ENCODE assay signal across 8 cellular contexts in the genomic region with DNA sequence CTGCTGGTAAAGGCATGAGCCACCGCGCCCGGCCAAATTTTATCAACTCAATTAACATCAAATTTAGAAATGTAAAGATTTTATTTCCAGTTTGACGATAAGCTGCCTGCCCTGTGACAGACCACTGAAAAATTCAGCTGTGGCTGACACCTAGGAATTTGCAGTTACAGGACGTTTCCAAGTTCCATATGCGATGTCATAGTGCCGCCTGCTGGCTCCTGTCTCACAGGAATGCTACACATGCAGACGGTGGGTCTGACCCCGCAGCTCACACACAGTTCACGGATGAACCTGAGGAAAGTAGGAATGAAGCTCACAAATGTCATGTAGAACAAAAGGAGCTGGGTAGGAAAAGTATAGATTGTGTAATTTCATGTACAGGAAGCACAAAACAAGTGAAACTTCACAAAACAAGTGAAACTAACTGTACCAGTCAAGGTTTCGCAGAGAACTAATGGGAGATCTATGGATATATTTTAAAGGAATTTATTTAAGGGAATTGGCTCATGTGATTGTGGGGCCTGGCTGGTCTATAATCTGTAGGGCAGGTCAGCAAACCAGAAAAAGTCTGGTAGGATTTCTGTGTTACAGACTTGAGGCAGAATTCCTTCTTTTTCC. TPM values are rescaled to one million over a fixed set of nuclear protein-coding genes. Genes with fewer than 3 reads are reported as not detected.
DNase-seq lines count a peak whose midpoint lies in the region; ATAC-seq and TF ChIP-seq lines count a peak whose summit lies in the region.

No MANE protein-coding gene starts in this region.

- H3K4me1 Mint-ChIP-seq in activated naive CD8-positive, alpha-beta T cell treated with anti-CD3 and anti-CD28 coated beads, Interleukin-2, amount 10 ng/mL, durations not matched to agents 7 days and 5 days: peaks cover 3% of the 10 kb centered on the region
- peaks cover 4% of the 10 kb centered on the region for H3K4me1 Mint-ChIP-seq in progenitor cell of endocrine pancreas (ENCODE audit: low read depth)

- intact Hi-C loops in Right ventricle myocardium inferior (cut with DNase I) (loop anchor here (1.0 to 10.0 kb wide), 3 partner anchors 190 to 540 kb away; no protein-coding TSS in a partner anchor), upper lobe of right lung (cut with DNase I) (loop anchor here (2.0 kb wide), 1 partner anchor 208 kb away; no protein-coding TSS in a partner anchor)

- H3K9me3 Mint-ChIP-seq in activated naive CD8-positive, alpha-beta T cell treated with anti-CD3 and anti-CD28 coated beads, Interleukin-2, amount 10 ng/mL, durations not matched to agents 7 days and 5 days: no peaks in the 10 kb centered on the region
- no peaks in the 10 kb centered on the region for H3K9me3 Mint-ChIP-seq in progenitor cell of endocrine pancreas (ENCODE audit: low read depth)

- peak; percentile 88 for ATAC-seq in activated naive CD8-positive, alpha-beta T cell treated with anti-CD3 and anti-CD28 coated beads, Interleukin-2, amount 10 ng/mL, durations not matched to agents 7 days and 5 days (ENCODE audit: low read depth)
- ATAC-seq in Right ventricle myocardium inferior (peak; percentile 87), upper lobe of right lung (peak; percentile 97), HG03039 (IDR thresholded peaks at IDR 0.05; ENCODE audit: unreplicated experiment) (no peak)

- no peaks in the 10 kb centered on the region for H3K27me3 ChIP-seq in SU-DHL-6 (ENCODE audit: low read length)
- no peaks in the 10 kb centered on the region for H3K27me3 ChIP-seq in upper lobe of right lung

- H3K36me3 Mint-ChIP-seq in activated naive CD8-positive, alpha-beta T cell treated with anti-CD3 and anti-CD28 coated beads, Interleukin-2, amount 10 ng/mL, durations not matched to agents 7 days and 5 days: no peaks in the 10 kb centered on the region
- no peaks in the 10 kb centered on the region for H3K36me3 Mint-ChIP-seq in progenitor cell of endocrine pancreas (ENCODE audit: insufficient read depth)

- peak; percentile 67 for TF ChIP-seq CTCF in SU-DHL-6 (IDR thresholded peaks at IDR 0.05; ENCODE audit: insufficient read depth, low read length, poor library complexity, severe bottlenecking)
- peak; percentile 90 for TF ChIP-seq CTCF in progenitor cell of endocrine pancreas (IDR thresholded peaks at IDR 0.05; ENCODE audit: unreplicated experiment)
- TF ChIP-seq CTCF in upper lobe of right lung (IDR thresholded peaks at IDR 0.05): peak; percentile 93

- H3K27ac ChIP-seq in SU-DHL-6 (ENCODE audit: low read depth, low read length) (no peak overlapping the region), upper lobe of right lung (no peak overlapping the region)

- H4K20me1 ChIP-seq in SU-DHL-6 (ENCODE audit: low read depth, low read length): no peaks in the 10 kb centered on the region

- peak overlapping the region; percentile 68 for H3K4me3 Mint-ChIP-seq in activated naive CD8-positive, alpha-beta T cell treated with anti-CD3 and anti-CD28 coated beads, Interleukin-2, amount 10 ng/mL, durations not matched to agents 7 days and 5 days
- no peak overlapping the region for H3K4me3 Mint-ChIP-seq in progenitor cell of endocrine pancreas (ENCODE audit: low read depth)

- peak overlapping the region; percentile 30 for H3K27ac Mint-ChIP-seq in activated naive CD8-positive, alpha-beta T cell treated with anti-CD3 and anti-CD28 coated beads, Interleukin-2, amount 10 ng/mL, durations not matched to agents 7 days and 5 days
- no peak overlapping the region for H3K27ac Mint-ChIP-seq in progenitor cell of endocrine pancreas

- no peak overlapping the region for H3K9ac ChIP-seq in SU-DHL-6 (ENCODE audit: low read length)

- H3K9me2 ChIP-seq in SU-DHL-6 (replicated peaks; ENCODE audit: insufficient read depth, low read length): no peaks in the 10 kb centered on the region

- H3K79me2 ChIP-seq in SU-DHL-6 (ENCODE audit: insufficient read depth, low read length): no peaks in the 10 kb centered on the region

- no peak overlapping the region for H3K4me2 ChIP-seq in SU-DHL-6 (ENCODE audit: low read depth, low read length, poor library complexity, severe bottlenecking)

- no peaks in the 10 kb centered on the region for H3K36me3 ChIP-seq in SU-DHL-6 (ENCODE audit: low read length)
- no peaks in the 10 kb centered on the region for H3K36me3 ChIP-seq in upper lobe of right lung

- H3K9me3 ChIP-seq in SU-DHL-6 (ENCODE audit: insufficient read depth, low read length) (no peaks in the 10 kb centered on the region), upper lobe of right lung (no peaks in the 10 kb centered on the region)

- H3K4me3 ChIP-seq in SU-DHL-6 (ENCODE audit: insufficient read depth, low read length, poor library complexity, severe bottlenecking): no peak overlapping the region
- H3K4me3 ChIP-seq in upper lobe of right lung: no peak overlapping the region

- DNase-seq in GM04503 (ENCODE audit: low read depth): peak; percentile 24
- DNase-seq in NCI-H1048 (lab: John Stamatoyannopoulos, UW): peak; percentile 17
- peak; percentile 74 for DNase-seq in activated naive CD8-positive, alpha-beta T cell treated with anti-CD3 and anti-CD28 coated beads, Interleukin-2, amount 10 ng/mL, durations not matched to agents 7 days and 5 days
- peak; percentile 89 for DNase-seq in Right ventricle myocardium inferior (ENCODE audit: missing footprints)
- DNase-seq in progenitor cell of endocrine pancreas (ENCODE audit: low spot score, unreplicated experiment): peak; percentile 71
- DNase-seq in upper lobe of right lung: peak; percentile 85

- peaks cover 10% of the 10 kb centered on the region for H3K27me3 Mint-ChIP-seq in activated naive CD8-positive, alpha-beta T cell treated with anti-CD3 and anti-CD28 coated beads, Interleukin-2, amount 10 ng/mL, durations not matched to agents 7 days and 5 days
- peaks cover 8% of the 10 kb centered on the region for H3K27me3 Mint-ChIP-seq in progenitor cell of endocrine pancreas

- H3K4me1 ChIP-seq in upper lobe of right lung: no peaks in the 10 kb centered on the region

- H3F3A ChIP-seq in SU-DHL-6 (ENCODE audit: insufficient read depth): no peaks in the 10 kb centered on the region

- POLR2A ChIA-PET in activated naive CD8-positive, alpha-beta T cell treated with anti-CD3 and anti-CD28 coated beads, Interleukin-2, amount 10 ng/mL, durations not matched to agents 7 days and 5 days (lab: Charles Lee): interaction anchor here (0.6 to 1.7 kb wide), 5 partner anchors 14 to 595 kb away, joined by 3 to 7 read pairs (median 4); partner anchors contain the start of genes CEP76 and PSMG2

- H2AFZ ChIP-seq in SU-DHL-6 (ENCODE audit: low read depth, low read length, severe bottlenecking): no peak overlapping the region

RNA-seq across cellular contexts. Expression of gene SEH1L, which starts 13.2 kb away (rescaled TPM):
- 10 to 100 TPM; 38.0 to 43.5 TPM for total RNA-seq in activated naive CD8-positive, alpha-beta T cell treated with anti-CD3 and anti-CD28 coated beads, Interleukin-2, amount 10 ng/mL, durations not matched to agents 7 days and 5 days
- 19.7 TPM for total RNA-seq in Right ventricle myocardium inferior
- 43.3 and 44.7 TPM in 2 replicates for total RNA-seq in progenitor cell of endocrine pancreas
- total RNA-seq in upper lobe of right lung: 41.5 TPM

RNA-seq across cellular contexts. Expression of gene PTPN2, which starts 50.5 kb away (rescaled TPM):
- total RNA-seq in activated naive CD8-positive, alpha-beta T cell treated with anti-CD3 and anti-CD28 coated beads, Interleukin-2, amount 10 ng/mL, durations not matched to agents 7 days and 5 days: 10 to 100 TPM; 64.9 to 68.1 TPM
- total RNA-seq in Right ventricle myocardium inferior (11.2 TPM), progenitor cell of endocrine pancreas (45.1 and 46.4 TPM in 2 replicates), upper lobe of right lung (53.9 TPM)

RNA-seq across cellular contexts. Expression of gene CEP192, which starts 56.6 kb away (rescaled TPM):
- 10 to 100 TPM; 49.8 to 50.6 TPM for total RNA-seq in activated naive CD8-positive, alpha-beta T cell treated with anti-CD3 and anti-CD28 coated beads, Interleukin-2, amount 10 ng/mL, durations not matched to agents 7 days and 5 days
- total RNA-seq in Right ventricle myocardium inferior (25.6 TPM), progenitor cell of endocrine pancreas (28.4 and 30.9 TPM in 2 replicates), upper lobe of right lung (24.6 TPM)

Comparison
In these comparisons a context has a peak if more than half of its experiments do, and no peak if none do; other contexts are left out.
1. DNase-seq: peak in every context shown above with its lines; median percentile 89 in Right ventricle myocardium inferior; 85 in upper lobe of right lung; 74 in activated naive CD8-positive, alpha-beta T cell treated with anti-CD3 and anti-CD28 coated beads, Interleukin-2, amount 10 ng/mL, durations not matched to agents 7 days and 5 days; 71 in progenitor cell of endocrine pancreas; 24 in GM04503; 17 in NCI-H1048.